8 cellular contexts compared by ENCODE assay signal in the genomic region with DNA sequence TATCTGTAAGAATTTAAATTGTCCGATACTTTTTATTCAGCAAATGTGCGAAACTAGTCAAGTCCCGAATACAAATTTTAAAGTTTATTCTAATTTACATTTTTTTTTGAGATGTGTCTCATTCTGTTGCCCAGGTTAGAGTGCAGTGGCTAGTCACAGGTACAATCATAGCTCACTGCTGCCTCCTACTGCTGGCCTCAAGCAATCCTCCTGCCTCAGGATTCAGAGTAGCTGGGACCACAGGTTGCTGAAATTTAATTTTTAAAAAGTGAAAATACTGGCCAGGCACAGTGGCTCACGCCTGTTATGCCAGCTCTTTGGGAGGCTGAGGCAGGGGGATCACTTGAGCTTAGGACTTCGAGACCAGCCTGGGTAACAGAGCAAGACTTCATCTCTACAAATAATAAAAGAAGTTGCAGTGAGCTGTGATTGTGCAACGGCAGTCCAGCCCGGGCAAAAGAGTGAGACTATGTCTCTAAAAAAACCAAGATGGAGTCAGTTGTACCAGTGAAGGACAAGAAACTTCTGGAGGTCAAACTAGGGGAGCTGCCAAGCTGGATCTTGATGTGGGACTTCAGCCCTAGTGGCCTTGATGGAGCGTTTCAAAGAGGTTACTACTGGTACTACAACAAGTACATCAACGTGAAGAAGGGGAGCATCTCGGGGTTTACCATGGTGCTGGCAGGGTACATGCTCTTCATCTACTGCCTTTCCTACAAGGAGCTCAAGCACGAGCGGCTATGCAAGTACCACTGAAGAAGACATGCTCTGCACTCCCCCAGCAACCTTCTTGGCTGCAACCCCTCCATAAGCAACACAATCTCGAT. TPM values are rescaled to one million over a fixed set of nuclear protein-coding genes. Genes with fewer than 3 reads are reported as not detected.
A peak's percentile ranks its signal among the peaks of the same experiment; 100 is the strongest.
DNase-seq lines count a peak whose midpoint lies in the region; ATAC-seq and TF ChIP-seq lines count a peak whose summit lies in the region.

No MANE protein-coding gene starts in this region.

- H3K36me3 Mint-ChIP-seq in GM23338 (ENCODE audit: low read depth) (peaks cover 90% of the 10 kb centered on the region), natural killer cell (peaks cover 6% of the 10 kb centered on the region)

- H2AFZ ChIP-seq in GM23338 = no peak overlapping the region

- peaks cover 6% of the 10 kb centered on the region for H3K4me1 ChIP-seq in GM23338 (ENCODE audit: insufficient read depth)

- DNase-seq in A172 (ENCODE audit: low spot score) (peak; percentile 50), GM23338 (ENCODE audit: low spot score) (peak; percentile 56), T-helper 9 cell (peak; percentile 45), natural killer cell (no peak), hypothalamus (lab: John Stamatoyannopoulos, UW) (no peak)
- peak; percentile 32 for DNase-seq in central memory CD4-positive, alpha-beta T cell

- peak; percentile 61 to 64 for TF ChIP-seq CTCF in GM23338 (conservative IDR thresholded peaks at IDR 0.05; ENCODE audit: low read depth in 2 of 2)
- TF ChIP-seq CTCF in natural killer cell (IDR thresholded peaks at IDR 0.05) = peak; percentile 51

- no peak overlapping the region for H3K27ac Mint-ChIP-seq in GM23338
- H3K27ac Mint-ChIP-seq in natural killer cell = peak overlapping the region; percentile 18 to 23

- H3K4me3 Mint-ChIP-seq in GM23338 = no peak overlapping the region
- no peak overlapping the region for H3K4me3 Mint-ChIP-seq in natural killer cell

- H3K4me2 ChIP-seq in GM23338 = no peak overlapping the region

- H3K9me2 ChIP-seq in GM23338 (ENCODE audit: insufficient read depth) = no peaks in the 10 kb centered on the region

- no peak overlapping the region for H3K4me3 ChIP-seq in GM23338

- H3F3A ChIP-seq in GM23338 (replicated peaks; ENCODE audit: low read depth) = peaks cover 3% of the 10 kb centered on the region; the same call in 1 of the 2 replicates

- no peaks in the 10 kb centered on the region for H3K27me3 ChIP-seq in GM23338 (ENCODE audit: insufficient read depth)

- H4K20me1 ChIP-seq in GM23338 (replicated peaks; ENCODE audit: insufficient read depth) = peaks cover 6% of the 10 kb centered on the region

- H3K27ac ChIP-seq in GM23338 (ENCODE audit: low read depth) = no peak overlapping the region

- H3K27me3 Mint-ChIP-seq in GM23338 (ENCODE audit: insufficient read depth, low read depth, poor library complexity) (peaks cover 13% of the 10 kb centered on the region), natural killer cell (ENCODE audit: low read depth in 2 of 2) (no peaks in the 10 kb centered on the region)

- peak; percentile 82 for ATAC-seq in GM23338
- ATAC-seq in natural killer cell = peak; percentile 42 to 81 (median 64)
- ATAC-seq in HG02852 (IDR thresholded peaks at IDR 0.05; ENCODE audit: unreplicated experiment) = no peak
- ATAC-seq in GM21447 (IDR thresholded peaks at IDR 0.05; ENCODE audit: unreplicated experiment) = no peak

- H3K4me1 Mint-ChIP-seq in GM23338 (peaks cover 12% of the 10 kb centered on the region), natural killer cell (peaks cover 15 to 19% of the 10 kb centered on the region in 2 donors)

- intact Hi-C loops in natural killer cell (cut with micrococcal nuclease) = loop anchor here (1.0 to 5.0 kb wide), 2 partner anchors 71 to 169 kb away; no protein-coding TSS in a partner anchor

- H3K79me2 ChIP-seq in GM23338 (replicated peaks; ENCODE audit: insufficient read depth) = peaks cover 35% of the 10 kb centered on the region

- peaks cover 14% of the 10 kb centered on the region for H3K9me3 Mint-ChIP-seq in GM23338
- no peaks in the 10 kb centered on the region for H3K9me3 Mint-ChIP-seq in natural killer cell

- peaks cover 46% of the 10 kb centered on the region for H3K36me3 ChIP-seq in GM23338 (ENCODE audit: insufficient read depth)

TF ChIP-seq in GM23338, 12 proteins besides CTCF, POLR2A, EP300 and RAD21 (continues in another document):
- TF ChIP-seq ZNF114 (CRISPR knock-in tag; IDR thresholded peaks at IDR 0.05) = no peak
- TF ChIP-seq, protein P1, sequence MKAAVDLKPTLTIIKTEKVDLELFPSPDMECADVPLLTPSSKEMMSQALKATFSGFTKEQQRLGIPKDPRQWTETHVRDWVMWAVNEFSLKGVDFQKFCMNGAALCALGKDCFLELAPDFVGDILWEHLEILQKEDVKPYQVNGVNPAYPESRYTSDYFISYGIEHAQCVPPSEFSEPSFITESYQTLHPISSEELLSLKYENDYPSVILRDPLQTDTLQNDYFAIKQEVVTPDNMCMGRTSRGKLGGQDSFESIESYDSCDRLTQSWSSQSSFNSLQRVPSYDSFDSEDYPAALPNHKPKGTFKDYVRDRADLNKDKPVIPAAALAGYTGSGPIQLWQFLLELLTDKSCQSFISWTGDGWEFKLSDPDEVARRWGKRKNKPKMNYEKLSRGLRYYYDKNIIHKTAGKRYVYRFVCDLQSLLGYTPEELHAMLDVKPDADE (IDR thresholded peaks at IDR 0.05) = no peak
- TF ChIP-seq POLR2AphosphoS5 (IDR thresholded peaks at IDR 0.05; ENCODE audit: low read depth) = no peak
- TF ChIP-seq, protein P2, sequence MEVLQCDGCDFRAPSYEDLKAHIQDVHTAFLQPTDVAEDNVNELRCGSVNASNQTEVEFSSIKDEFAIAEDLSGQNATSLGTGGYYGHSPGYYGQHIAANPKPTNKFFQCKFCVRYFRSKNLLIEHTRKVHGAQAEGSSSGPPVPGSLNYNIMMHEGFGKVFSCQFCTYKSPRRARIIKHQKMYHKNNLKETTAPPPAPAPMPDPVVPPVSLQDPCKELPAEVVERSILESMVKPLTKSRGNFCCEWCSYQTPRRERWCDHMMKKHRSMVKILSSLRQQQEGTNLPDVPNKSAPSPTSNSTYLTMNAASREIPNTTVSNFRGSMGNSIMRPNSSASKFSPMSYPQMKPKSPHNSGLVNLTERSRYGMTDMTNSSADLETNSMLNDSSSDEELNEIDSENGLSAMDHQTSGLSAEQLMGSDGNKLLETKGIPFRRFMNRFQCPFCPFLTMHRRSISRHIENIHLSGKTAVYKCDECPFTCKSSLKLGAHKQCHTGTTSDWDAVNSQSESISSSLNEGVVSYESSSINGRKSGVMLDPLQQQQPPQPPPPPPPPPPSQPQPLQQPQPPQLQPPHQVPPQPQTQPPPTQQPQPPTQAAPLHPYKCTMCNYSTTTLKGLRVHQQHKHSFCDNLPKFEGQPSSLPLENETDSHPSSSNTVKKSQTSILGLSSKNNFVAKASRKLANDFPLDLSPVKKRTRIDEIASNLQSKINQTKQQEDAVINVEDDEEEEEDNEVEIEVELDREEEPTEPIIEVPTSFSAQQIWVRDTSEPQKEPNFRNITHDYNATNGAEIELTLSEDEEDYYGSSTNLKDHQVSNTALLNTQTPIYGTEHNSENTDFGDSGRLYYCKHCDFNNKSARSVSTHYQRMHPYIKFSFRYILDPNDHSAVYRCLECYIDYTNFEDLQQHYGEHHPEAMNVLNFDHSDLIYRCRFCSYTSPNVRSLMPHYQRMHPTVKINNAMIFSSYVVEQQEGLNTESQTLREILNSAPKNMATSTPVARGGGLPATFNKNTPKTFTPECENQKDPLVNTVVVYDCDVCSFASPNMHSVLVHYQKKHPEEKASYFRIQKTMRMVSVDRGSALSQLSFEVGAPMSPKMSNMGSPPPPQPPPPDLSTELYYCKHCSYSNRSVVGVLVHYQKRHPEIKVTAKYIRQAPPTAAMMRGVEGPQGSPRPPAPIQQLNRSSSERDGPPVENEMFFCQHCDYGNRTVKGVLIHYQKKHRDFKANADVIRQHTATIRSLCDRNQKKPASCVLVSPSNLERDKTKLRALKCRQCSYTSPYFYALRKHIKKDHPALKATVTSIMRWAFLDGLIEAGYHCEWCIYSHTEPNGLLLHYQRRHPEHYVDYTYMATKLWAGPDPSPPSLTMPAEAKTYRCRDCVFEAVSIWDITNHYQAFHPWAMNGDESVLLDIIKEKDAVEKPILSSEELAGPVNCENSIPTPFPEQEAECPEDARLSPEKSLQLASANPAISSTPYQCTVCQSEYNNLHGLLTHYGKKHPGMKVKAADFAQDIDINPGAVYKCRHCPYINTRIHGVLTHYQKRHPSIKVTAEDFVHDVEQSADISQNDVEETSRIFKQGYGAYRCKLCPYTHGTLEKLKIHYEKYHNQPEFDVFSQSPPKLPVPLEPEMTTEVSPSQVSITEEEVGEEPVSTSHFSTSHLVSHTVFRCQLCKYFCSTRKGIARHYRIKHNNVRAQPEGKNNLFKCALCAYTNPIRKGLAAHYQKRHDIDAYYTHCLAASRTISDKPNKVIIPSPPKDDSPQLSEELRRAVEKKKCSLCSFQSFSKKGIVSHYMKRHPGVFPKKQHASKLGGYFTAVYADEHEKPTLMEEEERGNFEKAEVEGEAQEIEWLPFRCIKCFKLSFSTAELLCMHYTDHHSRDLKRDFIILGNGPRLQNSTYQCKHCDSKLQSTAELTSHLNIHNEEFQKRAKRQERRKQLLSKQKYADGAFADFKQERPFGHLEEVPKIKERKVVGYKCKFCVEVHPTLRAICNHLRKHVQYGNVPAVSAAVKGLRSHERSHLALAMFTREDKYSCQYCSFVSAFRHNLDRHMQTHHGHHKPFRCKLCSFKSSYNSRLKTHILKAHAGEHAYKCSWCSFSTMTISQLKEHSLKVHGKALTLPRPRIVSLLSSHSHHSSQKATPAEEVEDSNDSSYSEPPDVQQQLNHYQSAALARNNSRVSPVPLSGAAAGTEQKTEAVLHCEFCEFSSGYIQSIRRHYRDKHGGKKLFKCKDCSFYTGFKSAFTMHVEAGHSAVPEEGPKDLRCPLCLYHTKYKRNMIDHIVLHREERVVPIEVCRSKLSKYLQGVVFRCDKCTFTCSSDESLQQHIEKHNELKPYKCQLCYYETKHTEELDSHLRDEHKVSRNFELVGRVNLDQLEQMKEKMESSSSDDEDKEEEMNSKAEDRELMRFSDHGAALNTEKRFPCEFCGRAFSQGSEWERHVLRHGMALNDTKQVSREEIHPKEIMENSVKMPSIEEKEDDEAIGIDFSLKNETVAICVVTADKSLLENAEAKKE (CRISPR knock-in tag; IDR thresholded peaks at IDR 0.05) = no peak

RNA-seq across cellular contexts. Expression of a gene that starts 5.6 kb away (rescaled TPM):
- 7.1 and 11.0 TPM in 2 replicates for total RNA-seq in A172 (2014; rRNA removed; shearing (Covaris generic))
- 19.8 and 20.2 TPM in 2 replicates for total RNA-seq in GM23338 (2014; rRNA removed; shearing (Covaris generic))
- 27.7 and 28.0 TPM in 2 replicates for polyA plus RNA-seq in GM23338 (2016; fragmentation: Nextera tagmentation; extraction: Ambion mirVana)
- 10 to 100 TPM; 34.7 to 65.3 (median 41.2) TPM for total RNA-seq in natural killer cell

RNA-seq across cellular contexts. Expression of a gene that starts 14.8 kb away (rescaled TPM):
- 338 and 562 TPM in 2 replicates for total RNA-seq in A172 (2014; rRNA removed; shearing (Covaris generic))
- total RNA-seq in GM23338 (2014; rRNA removed; shearing (Covaris generic)) = 399 and 400 TPM in 2 replicates
- 367 and 447 TPM in 2 replicates for polyA plus RNA-seq in GM23338 (2016; fragmentation: Nextera tagmentation; extraction: Ambion mirVana)
- 1,000 to 10,000 TPM; 2,956 to 3,334 (median 3,276) TPM for total RNA-seq in natural killer cell

RNA-seq across cellular contexts. Expression of a gene that starts 15.5 kb away (rescaled TPM):
- 15.5 and 36.7 TPM in 2 replicates for total RNA-seq in A172 (2014; rRNA removed; shearing (Covaris generic))
- 41.1 and 81.1 TPM in 2 replicates for total RNA-seq in GM23338 (2014; rRNA removed; shearing (Covaris generic))
- 38.9 and 45.4 TPM in 2 replicates for polyA plus RNA-seq in GM23338 (2016; fragmentation: Nextera tagmentation; extraction: Ambion mirVana)
- total RNA-seq in natural killer cell = 100 to 1,000 TPM; 152 to 187 (median 186) TPM

RNA-seq across cellular contexts. Expression of a gene that starts 42.3 kb away (rescaled TPM):
- 1.4 and 6.6 TPM in 2 replicates for total RNA-seq in A172 (2014; rRNA removed; shearing (Covaris generic))
- total RNA-seq in GM23338 (2014; rRNA removed; shearing (Covaris generic)) = not detected in 2 replicates
- polyA plus RNA-seq in GM23338 (2016; fragmentation: Nextera tagmentation; extraction: Ambion mirVana) = 0.39 TPM in 1 of 2 replicates, not detected in the other
- total RNA-seq in natural killer cell = 10 to 100 TPM in 1 of 3 donors, 1 to 10 TPM in 2; 2.2 to 12.0 (median 3.3) TPM

Comparison
In these comparisons a context has a peak if more than half of its experiments do, and no peak if none do; other contexts are left out.
1. DNase-seq: peak in A172 (single experiment), GM23338 (single experiment), T-helper 9 cell (single experiment) and central memory CD4-positive, alpha-beta T cell (single experiment); none in natural killer cell (single experiment) and hypothalamus (0 of 51).
2. ATAC-seq: peak in GM23338 (single experiment) and natural killer cell (3 of 3); none in HG02852 (single experiment) and GM21447 (single experiment).